Comparison of ENCODE assay signal across 11 cellular contexts in genomic region chr18:76621184-76621583, GRCh38.
DNase-seq lines count a peak whose midpoint lies in the region; ATAC-seq, FAIRE-seq and TF ChIP-seq lines count a peak whose summit lies in the region.
"Had no signal": no experiment of that assay in that cellular context is flagged by ENCODE, and none has a peak within 500 bp of the region (broad histone marks: within the 10 kb centered on the region; RNA-seq: fewer than 3 reads in every experiment).

No MANE protein-coding gene starts in this region.

- H3K4me1 ChIP-seq in small intestine (ENCODE audit: control insufficient read depth in 2 of 2, insufficient read depth in 1 of 2, low read depth in 1 of 2, low read length in 1 of 2): no peaks in the 10 kb centered on the region

- peaks cover 9% of the 10 kb centered on the region for H3K4me1 Mint-ChIP-seq in activated T-cell treated with anti-CD3 and anti-CD28 coated beads, Interleukin-2, amount 50 U/mL, for 72 hours (ENCODE audit: low read depth)
- H3K4me1 Mint-ChIP-seq in activated T-cell treated with anti-CD3 and anti-CD28 coated beads, Interleukin-2, amount 50 U/mL, for 24 hours (ENCODE audit: low read depth): peaks cover 21% of the 10 kb centered on the region

- TF ChIP-seq CTCF in HL-60 (IDR thresholded peaks at IDR 0.05; ENCODE audit: insufficient read depth, low read length) (no peak), WERI-Rb-1 (IDR thresholded peaks at IDR 0.05; ENCODE audit: low read depth, low read length) (no peak)

- H3K27ac Mint-ChIP-seq in activated T-cell treated with anti-CD3 and anti-CD28 coated beads, Interleukin-2, amount 50 U/mL, for 72 hours: no peak overlapping the region
- H3K27ac Mint-ChIP-seq in activated T-cell treated with anti-CD3 and anti-CD28 coated beads, Interleukin-2, amount 50 U/mL, for 24 hours: no peak overlapping the region
- H3K27ac Mint-ChIP-seq: activated CD4-positive, alpha-beta memory T cell treated with anti-CD3 and anti-CD28 coated beads for 36 hours had no signal

- H3K27ac ChIP-seq in HL-60 (replicated peaks) (peak overlapping the region; percentile 91), WERI-Rb-1 (peak overlapping the region; percentile 83), small intestine (ENCODE audit: low read depth in 1 of 2, low read length in 1 of 2) (no peak overlapping the region)

- FAIRE-seq in small intestine (lab: Jason Lieb, UNC): no peak

- H3K4me3 Mint-ChIP-seq in activated T-cell treated with anti-CD3 and anti-CD28 coated beads, Interleukin-2, amount 50 U/mL, for 72 hours: peak overlapping the region in 1 of 2 donors; percentile 24
- H3K4me3 Mint-ChIP-seq in activated T-cell treated with anti-CD3 and anti-CD28 coated beads, Interleukin-2, amount 50 U/mL, for 24 hours: no peak overlapping the region
- H3K4me3 Mint-ChIP-seq: activated CD4-positive, alpha-beta memory T cell treated with anti-CD3 and anti-CD28 coated beads for 36 hours had no signal

- peaks cover 46% of the 10 kb centered on the region for H3K27me3 Mint-ChIP-seq in activated T-cell treated with anti-CD3 and anti-CD28 coated beads, Interleukin-2, amount 50 U/mL, for 72 hours (ENCODE audit: low read depth)
- peaks cover 60% of the 10 kb centered on the region for H3K27me3 Mint-ChIP-seq in activated T-cell treated with anti-CD3 and anti-CD28 coated beads, Interleukin-2, amount 50 U/mL, for 24 hours

- 10 to 43% (median 38%) methylated on average over 8 of the region's 8 CpGs for WGBS in small intestine, 3 donors

- no peaks in the 10 kb centered on the region for H3K36me3 Mint-ChIP-seq in activated T-cell treated with anti-CD3 and anti-CD28 coated beads, Interleukin-2, amount 50 U/mL, for 72 hours (ENCODE audit: insufficient read depth in 2 of 2)
- no peaks in the 10 kb centered on the region for H3K36me3 Mint-ChIP-seq in activated T-cell treated with anti-CD3 and anti-CD28 coated beads, Interleukin-2, amount 50 U/mL, for 24 hours (ENCODE audit: low read depth)
- H3K36me3 Mint-ChIP-seq: activated CD4-positive, alpha-beta memory T cell treated with anti-CD3 and anti-CD28 coated beads for 36 hours had no signal

- ATAC-seq in activated T-cell treated with anti-CD3 and anti-CD28 coated beads, Interleukin-2, amount 50 U/mL, for 72 hours (replicated peaks in 1 of 2): no peak

- no peaks in the 10 kb centered on the region for H3K9me3 Mint-ChIP-seq in activated T-cell treated with anti-CD3 and anti-CD28 coated beads, Interleukin-2, amount 50 U/mL, for 72 hours
- H3K9me3 Mint-ChIP-seq in activated T-cell treated with anti-CD3 and anti-CD28 coated beads, Interleukin-2, amount 50 U/mL, for 24 hours: no peaks in the 10 kb centered on the region
- H3K9me3 Mint-ChIP-seq: activated CD4-positive, alpha-beta memory T cell treated with anti-CD3 and anti-CD28 coated beads for 36 hours had no signal

- H3K9me3 ChIP-seq in WERI-Rb-1 (ENCODE audit: severe bottlenecking) (no peaks in the 10 kb centered on the region), iPS-18c (ENCODE audit: control insufficient read depth, insufficient read depth, low read length) (no peaks in the 10 kb centered on the region), small intestine (ENCODE audit: control insufficient read depth, low read depth) (no peaks in the 10 kb centered on the region)
- H3K9me3 ChIP-seq: MG63 had no signal

- DNase-seq in HL-60 (ENCODE audit: low read depth in 1 of 2, low spot score in 1 of 2): no peak
- no peak for DNase-seq in WERI-Rb-1
- DNase-seq in small intestine: peak; percentile 17
- no peak for DNase-seq in activated T-cell treated with anti-CD3 and anti-CD28 coated beads, Interleukin-2, amount 50 U/mL, for 72 hours
- no peak for DNase-seq in SHP77 treated with DMSO at 0.1 percent for 48 hours (lab: John Stamatoyannopoulos, UW)
- DNase-seq in activated T-cell treated with anti-CD3 and anti-CD28 coated beads, Interleukin-2, amount 50 U/mL, for 24 hours: no peak
- no peak for DNase-seq in NCI-H524 (lab: John Stamatoyannopoulos, UW)
- DNase-seq: activated CD4-positive, alpha-beta memory T cell treated with anti-CD3 and anti-CD28 coated beads for 36 hours; MG63; Right ventricle myocardium superior had no signal

- H3K4me3 ChIP-seq in HL-60 (replicated peaks; ENCODE audit: insufficient read depth, low read length) (no peak overlapping the region), WERI-Rb-1 (ENCODE audit: low read depth, low read length) (peak overlapping the region; percentile 9; the same call in 1 of the 2 replicates), iPS-18c (ENCODE audit: insufficient read depth, low read depth, low read length) (peak overlapping the region; percentile 54), small intestine (ENCODE audit: low read depth in 1 of 2, low read length in 2 of 2) (no peak overlapping the region)
- H3K4me3 ChIP-seq: MG63 had no signal

- no peaks in the 10 kb centered on the region for H3K27me3 ChIP-seq in HL-60 (ENCODE audit: insufficient read depth, poor library complexity, severe bottlenecking)
- no peaks in the 10 kb centered on the region for H3K27me3 ChIP-seq in WERI-Rb-1 (ENCODE audit: insufficient read depth, low read depth, severe bottlenecking)
- H3K27me3 ChIP-seq in small intestine (ENCODE audit: control insufficient read depth in 2 of 2, insufficient read depth in 2 of 2, low read length in 2 of 2): no peaks in the 10 kb centered on the region
- H3K27me3 ChIP-seq: MG63 had no signal

- no peaks in the 10 kb centered on the region for H3K36me3 ChIP-seq in WERI-Rb-1
- H3K36me3 ChIP-seq in small intestine (ENCODE audit: control insufficient read depth in 2 of 2, insufficient read depth in 2 of 2, low read length in 2 of 2): no peaks in the 10 kb centered on the region
- H3K36me3 ChIP-seq: MG63 had no signal

Comparison
In these comparisons a context has a peak if more than half of its experiments do, and no peak if none do; other contexts are left out.
1. H3K27ac ChIP-seq: peak in HL-60 (single experiment) and WERI-Rb-1 (single experiment); none in small intestine (0 of 2).
2. H3K4me3 ChIP-seq: peak in WERI-Rb-1 (single experiment) and iPS-18c (single experiment); none in HL-60 (single experiment) and small intestine (0 of 2).